ENCODE assay signal across 8 cellular contexts in the genomic region with DNA sequence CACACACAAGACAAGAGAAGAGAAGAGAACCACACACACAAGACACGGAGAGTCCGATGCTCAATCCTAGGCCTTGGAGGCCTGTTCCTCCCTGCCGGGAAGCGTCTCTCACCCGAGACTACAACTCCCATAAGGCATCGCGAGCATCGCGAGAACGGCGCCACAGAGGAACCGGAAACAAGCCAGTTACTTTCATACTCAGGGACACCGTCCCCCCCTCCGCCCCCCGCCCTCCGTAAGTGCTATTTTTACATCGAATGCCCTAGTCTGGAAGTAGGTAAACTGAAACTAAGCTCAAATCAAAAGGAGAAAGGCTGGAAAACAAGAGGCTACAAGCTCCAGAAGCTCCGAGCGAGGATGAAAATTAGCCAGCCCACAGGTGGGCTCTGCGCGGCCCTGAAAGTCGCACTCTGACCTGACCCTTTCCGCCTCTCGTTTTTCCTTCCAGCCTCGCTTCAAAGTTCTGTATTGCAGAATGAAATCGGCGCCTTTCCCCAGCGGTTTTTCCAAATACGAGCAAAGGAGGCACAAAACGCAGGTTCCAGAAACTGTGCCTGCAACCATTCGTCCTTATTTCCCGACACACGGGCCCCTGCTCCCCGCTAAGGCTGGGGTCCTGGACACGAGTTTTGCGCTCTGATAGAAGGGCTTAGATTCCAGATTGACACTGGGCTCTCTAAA. TPM values are rescaled to one million over a fixed set of nuclear protein-coding genes. Genes with fewer than 3 reads are reported as not detected.
A peak's percentile ranks its signal among the peaks of the same experiment; 100 is the strongest.
DNase-seq lines count a peak whose midpoint lies in the region; ATAC-seq and TF ChIP-seq lines count a peak whose summit lies in the region.

No MANE protein-coding gene starts in this region.

- peak; percentile 94 for ATAC-seq in HG03457 (IDR thresholded peaks at IDR 0.05; ENCODE audit: unreplicated experiment)

- TF ChIP-seq CTCF in BJ (IDR thresholded peaks at IDR 0.05; ENCODE audit: insufficient read depth, low read depth, low read length): no peak
- no peak for TF ChIP-seq CTCF in coronary artery (IDR thresholded peaks at IDR 0.05)

- CTCF ChIA-PET in BJ (lab: Yijun Ruan, JAX): interaction anchor here (1.5 kb wide), 1 partner anchor 307 kb away, joined by 3 read pairs; no protein-coding TSS in a partner anchor

- POLR2A ChIA-PET in BJ (lab: Charles Lee): no interaction called here

- H3K27me3 ChIP-seq in BJ (ENCODE audit: control insufficient read depth, insufficient read depth, low read length): no peaks in the 10 kb centered on the region

- DNase-seq in BJ (ENCODE audit: low read depth) (peak; percentile 72), GM19240 (ENCODE audit: insufficient read length, low spot score) (peak; percentile 79), NCI-H524 (lab: John Stamatoyannopoulos, UW) (peak; percentile 53 to 72), coronary artery (ENCODE audit: low spot score) (peak; percentile 96), left kidney (ENCODE audit: low read depth, low spot score) (peak; percentile 97)
- DNase-seq in activated CD4-positive, alpha-beta T cell treated with anti-CD3 and anti-CD28 coated beads for 48 hours: peak; percentile 95
- peak; percentile 93 for DNase-seq in stimulated activated CD4-positive, alpha-beta T cell treated with anti-CD3 and anti-CD28 coated beads, Interleukin-1b, Interleukin-23, amount 100 ng/mL, for 48 hours

- H3K4me3 ChIP-seq in BJ (ENCODE audit: low read depth, low read length) (peak overlapping the region; percentile 56), coronary artery (peak overlapping the region; percentile 88)

- H3K27ac ChIP-seq in coronary artery: peak overlapping the region; percentile 91 to 95

- no peaks in the 10 kb centered on the region for H3K36me3 ChIP-seq in BJ (ENCODE audit: control insufficient read depth, insufficient read depth, low read length)

RNA-seq across cellular contexts. Expression of gene DNAJC12, which starts 11.5 kb away (rescaled TPM):
- polyA plus RNA-seq in BJ (2011; rRNA removed): 0.13 and 0.42 TPM in 2 replicates
- polyA minus RNA-seq in BJ (2011; rRNA and poly(A)+ RNA removed): not detected in 2 replicates

RNA-seq across cellular contexts. Expression of gene SIRT1, which starts 35.0 kb away (rescaled TPM):
- polyA plus RNA-seq in BJ (2011; rRNA removed): 4.8 and 10.1 TPM in 2 replicates
- 2.6 and 2.7 TPM in 2 replicates for polyA minus RNA-seq in BJ (2011; rRNA and poly(A)+ RNA removed)

Comparison
In these comparisons a context has a peak if more than half of its experiments do, and no peak if none do; other contexts are left out.
1. Peak in every context shown above with its lines: DNase-seq, ATAC-seq, H3K4me3 ChIP-seq and H3K27ac ChIP-seq.